Comparison of ENCODE assay signal across 6 cellular contexts in genomic region chr2:149158957-149159356, GRCh38.
"Had no signal": no experiment of that assay in that cellular context is flagged by ENCODE, and none has a peak within 500 bp of the region (broad histone marks: within the 10 kb centered on the region; RNA-seq: fewer than 3 reads in every experiment).

No MANE protein-coding gene starts in this region.

- H3K4me1 ChIP-seq: HAP-1 had no signal

- H3K4me3 ChIP-seq: HAP-1, K562 had no signal

- ATAC-seq: HCT116, K562 had no signal

- H3K36me3 ChIP-seq: HAP-1 had no signal

- H3K9me3 ChIP-seq: HAP-1 had no signal

- DNase-seq: GOT3, H7, IMR-90 had no signal
